11 cellular contexts compared by ENCODE assay signal in the genomic region with DNA sequence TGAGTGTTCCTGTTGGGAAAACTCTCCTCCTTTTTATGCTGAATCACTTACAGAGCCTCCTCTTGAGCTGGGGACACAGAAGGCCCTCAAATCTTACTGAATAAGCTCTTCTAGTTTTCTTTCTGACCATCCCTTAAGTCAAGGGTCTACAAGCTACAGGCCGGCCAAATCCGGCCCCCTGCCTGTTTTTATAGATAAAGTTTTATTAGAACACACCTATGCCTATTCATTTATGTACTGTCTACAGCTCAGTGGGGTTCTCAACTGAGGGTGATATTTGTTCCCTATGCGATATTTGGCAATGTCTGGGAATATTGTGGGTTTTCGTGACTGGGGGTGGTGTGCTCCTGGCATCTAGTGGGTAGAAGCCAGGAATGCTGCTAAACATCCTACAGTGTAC. TPM values are rescaled to one million over a fixed set of nuclear protein-coding genes. Genes with fewer than 3 reads are reported as not detected.
DNase-seq lines count a peak whose midpoint lies in the region; ATAC-seq and TF ChIP-seq lines count a peak whose summit lies in the region.
"Had no signal": no experiment of that assay in that cellular context is flagged by ENCODE, and none has a peak within 500 bp of the region (broad histone marks: within the 10 kb centered on the region; RNA-seq: fewer than 3 reads in every experiment).

No MANE protein-coding gene starts in this region.

- WGBS in suprapubic skin = 86% methylated on average over 4 of the region's 4 CpGs

- no peaks in the 10 kb centered on the region for H3K9me3 ChIP-seq in suprapubic skin

- TF ChIP-seq EP300 in suprapubic skin (IDR thresholded peaks at IDR 0.05) = no peak

- peak overlapping the region; percentile 36 for H3K27ac ChIP-seq in suprapubic skin

- no peaks in the 10 kb centered on the region for H3K27me3 ChIP-seq in suprapubic skin

- no peak for TF ChIP-seq POLR2A in suprapubic skin (IDR thresholded peaks at IDR 0.05)

- H3K36me3 Mint-ChIP-seq in activated T-cell treated with anti-CD3 and anti-CD28 coated beads, Interleukin-2, amount 50 U/mL, for 72 hours (ENCODE audit: insufficient read depth in 2 of 2) = no peaks in the 10 kb centered on the region
- peaks cover 39% of the 10 kb centered on the region for H3K36me3 Mint-ChIP-seq in activated T-cell treated with anti-CD3 and anti-CD28 coated beads, Interleukin-2, amount 50 U/mL, for 4 hours (ENCODE audit: insufficient read depth)
- peaks cover 21% of the 10 kb centered on the region for H3K36me3 Mint-ChIP-seq in activated naive CD8-positive, alpha-beta T cell treated with anti-CD3 and anti-CD28 coated beads, Interleukin-2, amount 10 ng/mL, durations not matched to agents 7 days and 5 days
- H3K36me3 Mint-ChIP-seq in memory B cell = peaks cover 14% of the 10 kb centered on the region

- peaks cover 32% of the 10 kb centered on the region for H3K4me1 ChIP-seq in suprapubic skin

- no peaks in the 10 kb centered on the region for H3K36me3 ChIP-seq in suprapubic skin

- peaks cover 77% of the 10 kb centered on the region for H3K4me1 Mint-ChIP-seq in activated T-cell treated with anti-CD3 and anti-CD28 coated beads, Interleukin-2, amount 50 U/mL, for 72 hours (ENCODE audit: low read depth)
- H3K4me1 Mint-ChIP-seq in activated T-cell treated with anti-CD3 and anti-CD28 coated beads, Interleukin-2, amount 50 U/mL, for 4 hours (ENCODE audit: low read depth) = peaks cover 89% of the 10 kb centered on the region
- H3K4me1 Mint-ChIP-seq in activated naive CD8-positive, alpha-beta T cell treated with anti-CD3 and anti-CD28 coated beads, Interleukin-2, amount 10 ng/mL, durations not matched to agents 7 days and 5 days = peaks cover 51% of the 10 kb centered on the region
- H3K4me1 Mint-ChIP-seq in memory B cell = peaks cover 75% of the 10 kb centered on the region

- ATAC-seq in activated T-cell treated with anti-CD3 and anti-CD28 coated beads, Interleukin-2, amount 50 U/mL, for 72 hours (replicated peaks in 1 of 2) = no peak
- ATAC-seq in activated T-cell treated with anti-CD3 and anti-CD28 coated beads, Interleukin-2, amount 50 U/mL, for 4 hours = no peak
- ATAC-seq in activated naive CD8-positive, alpha-beta T cell treated with anti-CD3 and anti-CD28 coated beads, Interleukin-2, amount 10 ng/mL, durations not matched to agents 7 days and 5 days (ENCODE audit: low read depth) = no peak
- ATAC-seq in memory B cell (ENCODE audit: low read depth) (no peak), HG02623 (IDR thresholded peaks at IDR 0.05; ENCODE audit: unreplicated experiment) (no peak)

- no peak for TF ChIP-seq CTCF in suprapubic skin (IDR thresholded peaks at IDR 0.05)

- peak overlapping the region in 1 of 2 donors; percentile 61 for H3K4me3 Mint-ChIP-seq in activated T-cell treated with anti-CD3 and anti-CD28 coated beads, Interleukin-2, amount 50 U/mL, for 72 hours
- H3K4me3 Mint-ChIP-seq in activated T-cell treated with anti-CD3 and anti-CD28 coated beads, Interleukin-2, amount 50 U/mL, for 4 hours = no peak overlapping the region
- peak overlapping the region; percentile 59 for H3K4me3 Mint-ChIP-seq in activated naive CD8-positive, alpha-beta T cell treated with anti-CD3 and anti-CD28 coated beads, Interleukin-2, amount 10 ng/mL, durations not matched to agents 7 days and 5 days
- H3K4me3 Mint-ChIP-seq in memory B cell = peak overlapping the region; percentile 62
- H3K4me3 Mint-ChIP-seq: T-helper 1 cell treated with Interleukin-12 subunit alpha and Interleukin-12 subunit beta and Interleukin-4 antibody, amounts not matched to agents 30 μg/mL and 1 μg/mL, for 36 hours had no signal

- H3K9me3 Mint-ChIP-seq in activated T-cell treated with anti-CD3 and anti-CD28 coated beads, Interleukin-2, amount 50 U/mL, for 72 hours = peaks cover 0 to 2% of the 10 kb centered on the region in 2 donors
- H3K9me3 Mint-ChIP-seq in activated T-cell treated with anti-CD3 and anti-CD28 coated beads, Interleukin-2, amount 50 U/mL, for 4 hours = no peaks in the 10 kb centered on the region
- H3K9me3 Mint-ChIP-seq in activated naive CD8-positive, alpha-beta T cell treated with anti-CD3 and anti-CD28 coated beads, Interleukin-2, amount 10 ng/mL, durations not matched to agents 7 days and 5 days = no peaks in the 10 kb centered on the region
- peaks cover 3% of the 10 kb centered on the region for H3K9me3 Mint-ChIP-seq in memory B cell
- H3K9me3 Mint-ChIP-seq: T-helper 1 cell treated with Interleukin-12 subunit alpha and Interleukin-12 subunit beta and Interleukin-4 antibody, amounts not matched to agents 30 μg/mL and 1 μg/mL, for 36 hours had no signal

- DNase-seq in activated T-cell treated with anti-CD3 and anti-CD28 coated beads, Interleukin-2, amount 50 U/mL, for 72 hours = no peak
- no peak for DNase-seq in activated T-cell treated with anti-CD3 and anti-CD28 coated beads, Interleukin-2, amount 50 U/mL, for 4 hours
- DNase-seq in activated naive CD8-positive, alpha-beta T cell treated with anti-CD3 and anti-CD28 coated beads, Interleukin-2, amount 10 ng/mL, durations not matched to agents 7 days and 5 days = no peak
- DNase-seq in memory B cell (ENCODE audit: low spot score in 2 of 2) = no peak
- no peak for DNase-seq in suprapubic skin (ENCODE audit: low spot score in 2 of 2)
- no peak for DNase-seq in SKM-1 treated with dmso at 0.1 percent for 144 hours (lab: John Stamatoyannopoulos, UW; ENCODE audit: unreplicated experiment)
- no peak for DNase-seq in foreskin melanocyte
- DNase-seq: Kasumi-1, NCI-H526 treated with DMSO at 0.1 percent for 48 hours had no signal

- no peaks in the 10 kb centered on the region for H3K27me3 Mint-ChIP-seq in activated T-cell treated with anti-CD3 and anti-CD28 coated beads, Interleukin-2, amount 50 U/mL, for 72 hours (ENCODE audit: low read depth)
- H3K27me3 Mint-ChIP-seq in activated T-cell treated with anti-CD3 and anti-CD28 coated beads, Interleukin-2, amount 50 U/mL, for 4 hours (ENCODE audit: low read depth) = no peaks in the 10 kb centered on the region
- no peaks in the 10 kb centered on the region for H3K27me3 Mint-ChIP-seq in activated naive CD8-positive, alpha-beta T cell treated with anti-CD3 and anti-CD28 coated beads, Interleukin-2, amount 10 ng/mL, durations not matched to agents 7 days and 5 days
- H3K27me3 Mint-ChIP-seq in memory B cell = no peaks in the 10 kb centered on the region

- H3K27ac Mint-ChIP-seq in activated T-cell treated with anti-CD3 and anti-CD28 coated beads, Interleukin-2, amount 50 U/mL, for 72 hours = peak overlapping the region; percentile 8
- peak overlapping the region; percentile 86 for H3K27ac Mint-ChIP-seq in activated naive CD8-positive, alpha-beta T cell treated with anti-CD3 and anti-CD28 coated beads, Interleukin-2, amount 10 ng/mL, durations not matched to agents 7 days and 5 days
- peak overlapping the region; percentile 84 for H3K27ac Mint-ChIP-seq in memory B cell

- POLR2A ChIA-PET in activated naive CD8-positive, alpha-beta T cell treated with anti-CD3 and anti-CD28 coated beads, Interleukin-2, amount 10 ng/mL, durations not matched to agents 7 days and 5 days (lab: Charles Lee) = interaction anchor here (0.5 to 2.6 kb wide), 4 partner anchors 8 to 231 kb away, joined by 3 to 11 read pairs (median 6); no protein-coding TSS in a partner anchor

- H3K4me3 ChIP-seq in suprapubic skin = no peak overlapping the region

RNA-seq across cellular contexts. Expression of a gene that starts 14.0 kb away (rescaled TPM):
- 10 to 100 TPM; 27.0 to 28.9 TPM for total RNA-seq in activated T-cell treated with anti-CD3 and anti-CD28 coated beads, Interleukin-2, amount 50 U/mL, for 72 hours
- 10 to 100 TPM; 31.6 to 58.1 (median 39.4) TPM for total RNA-seq in activated T-cell treated with anti-CD3 and anti-CD28 coated beads, Interleukin-2, amount 50 U/mL, for 4 hours
- 10 to 100 TPM; 39.5 to 40.1 TPM for total RNA-seq in activated naive CD8-positive, alpha-beta T cell treated with anti-CD3 and anti-CD28 coated beads, Interleukin-2, amount 10 ng/mL, durations not matched to agents 7 days and 5 days
- 10 to 100 TPM in 3 of 4 donors, 1 to 10 TPM in 1; 9.0 to 38.0 (median 23.5) TPM for total RNA-seq in suprapubic skin

Comparison
In these comparisons a context has a peak if more than half of its experiments do, and no peak if none do; other contexts are left out.
1. H3K27ac Mint-ChIP-seq: peak in every context shown above with its lines; median percentile 86 in activated naive CD8-positive, alpha-beta T cell treated with anti-CD3 and anti-CD28 coated beads, Interleukin-2, amount 10 ng/mL, durations not matched to agents 7 days and 5 days; 84 in memory B cell; 8 in activated T-cell treated with anti-CD3 and anti-CD28 coated beads, Interleukin-2, amount 50 U/mL, for 72 hours.